ENCODE assay signal across 30 cellular contexts in genomic region chr19:17149393-17150135, GRCh38.
A peak's percentile ranks its signal among the peaks of the same experiment; 100 is the strongest.
DNase-seq lines count a peak whose midpoint lies in the region; ATAC-seq, FAIRE-seq and TF ChIP-seq lines count a peak whose summit lies in the region.
"Had no signal": no experiment of that assay in that cellular context is flagged by ENCODE, and none has a peak within 500 bp of the region (broad histone marks: within the 10 kb centered on the region; RNA-seq: fewer than 3 reads in every experiment).

No MANE protein-coding gene starts in this region.

- H3K9ac ChIP-seq in HepG2 (ENCODE audit: insufficient read depth, low read depth, low read length) = no peak overlapping the region

- TF ChIP-seq CTCF in right lobe of liver (IDR thresholded peaks at IDR 0.05) (no peak), HepG2 (CRISPR knock-in tag; IDR thresholded peaks at IDR 0.05) (no peak), mucosa of descending colon (IDR thresholded peaks at IDR 0.05) (no peak), upper lobe of right lung (IDR thresholded peaks at IDR 0.05) (no peak), gastrocnemius medialis (IDR thresholded peaks at IDR 0.05 in 4 of 5, conservative IDR thresholded peaks at IDR 0.05 in 1 of 5) (no peak)

- no peak for TF ChIP-seq RAD21 in HepG2 (CRISPR knock-in tag; IDR thresholded peaks at IDR 0.05)

- no TSS peak for BruUV-seq in HepG2 (replicated peaks; lab: Mats Ljungman, UMichigan)

- H3K36me3 ChIP-seq in right lobe of liver (peaks cover 0 to 22% (median 10%) of the 10 kb centered on the region in 4 donors), HepG2 (replicated peaks in 1 of 2; ENCODE audit: control insufficient read depth in 1 of 2, insufficient read depth in 2 of 2, low read length in 2 of 2) (peaks cover 3 to 32% of the 10 kb centered on the region in 2 experiments; a peak in 4 of 5 replicates), mucosa of descending colon (ENCODE audit: low read depth) (peaks cover 2% of the 10 kb centered on the region), upper lobe of right lung (peaks cover 66% of the 10 kb centered on the region), gastrocnemius medialis (peaks cover 0 to 18% of the 10 kb centered on the region in 2 donors)

- TF ChIP-seq EP300 in HepG2 (IDR thresholded peaks at IDR 0.05; ENCODE audit: low read depth in 2 of 2, low read length in 2 of 2) (no peak), HepG2 (CRISPR knock-in tag; IDR thresholded peaks at IDR 0.05; ENCODE audit: borderline replicate concordance) (no peak)

- peaks cover 0 to 1% (median 0%) of the 10 kb centered on the region in 4 donors for H3K4me1 ChIP-seq in right lobe of liver
- H3K4me1 ChIP-seq in HepG2 (ENCODE audit: insufficient read depth, low read length) = no peaks in the 10 kb centered on the region
- H3K4me1 ChIP-seq in right cardiac atrium (ENCODE audit: control insufficient read depth, insufficient read depth, low read length) = no peaks in the 10 kb centered on the region
- no peaks in the 10 kb centered on the region for H3K4me1 ChIP-seq in mucosa of descending colon (ENCODE audit: low read depth)
- H3K4me1 ChIP-seq in upper lobe of right lung = peaks cover 4% of the 10 kb centered on the region
- no peaks in the 10 kb centered on the region for H3K4me1 ChIP-seq in gastrocnemius medialis
- H3K4me1 ChIP-seq: body of pancreas, pancreas had no signal

- no peaks in the 10 kb centered on the region for H3K27me3 ChIP-seq in right lobe of liver
- H3K27me3 ChIP-seq in HepG2 (ENCODE audit: control insufficient read depth in 1 of 2, insufficient read depth in 2 of 2, low read length in 2 of 2) = no peaks in the 10 kb centered on the region; a peak in 1 of 5 replicates
- H3K27me3 ChIP-seq in right cardiac atrium (ENCODE audit: control insufficient read depth, insufficient read depth) = no peaks in the 10 kb centered on the region
- no peaks in the 10 kb centered on the region for H3K27me3 ChIP-seq in upper lobe of right lung
- no peaks in the 10 kb centered on the region for H3K27me3 ChIP-seq in gastrocnemius medialis
- H3K27me3 ChIP-seq: body of pancreas, pancreas had no signal

- DNase-seq in right lobe of liver (no peak), HepG2 (ENCODE audit: low spot score) (no peak), right cardiac atrium (no peak), mucosa of descending colon (peak in 1 of 3 donors; percentile 31), upper lobe of right lung (no peak), DMS114 treated with DMSO at 0.1 percent for 48 hours (lab: John Stamatoyannopoulos, UW; ENCODE audit: unreplicated experiment) (no peak), NCI-H524 (lab: John Stamatoyannopoulos, UW) (no peak), gastrocnemius medialis (no peak)
- DNase-seq: activated CD4-positive, alpha-beta T cell treated with anti-CD3 and anti-CD28 coated beads for 48 hours; activated CD8-positive, alpha-beta memory T cell treated with anti-CD3 and anti-CD28 coated beads for 24 hours; activated gamma-delta T cell treated with Interleukin-2 at 50 U/mL for 16 hours; activated T-cell treated with anti-CD3 and anti-CD28 coated beads, Interleukin-2, amount 50 U/mL, for 4 hours; body of pancreas; DMS53; effector CD4-positive, alpha-beta T cell; glutamatergic neuron; KG1; midbrain; MM.1S; natural killer cell; NCI-H1417; NCI-H446 treated with DMSO at 0.1 percent for 48 hours; pancreas; stimulated activated CD4-positive, alpha-beta T cell treated with anti-CD3 and anti-CD28 coated beads, Interleukin-2, amount 100 ng/mL, for 48 hours had no signal

- TF ChIP-seq POLR2A in right lobe of liver (IDR thresholded peaks at IDR 0.05) = no peak
- no peak for TF ChIP-seq POLR2A in HepG2 (IDR thresholded peaks at IDR 0.05; ENCODE audit: insufficient read depth in 1 of 2, low read depth in 2 of 2, low read length in 2 of 2)
- TF ChIP-seq POLR2A in gastrocnemius medialis (IDR thresholded peaks at IDR 0.05) = no peak

- no peaks in the 10 kb centered on the region for H3K79me2 ChIP-seq in HepG2 (ENCODE audit: insufficient read depth, low read length)

- no peak overlapping the region for H3K4me3 ChIP-seq in right lobe of liver
- H3K4me3 ChIP-seq in HepG2 (replicated peaks in 1 of 3; ENCODE audit: insufficient read depth in 1 of 3, low read depth in 2 of 3, low read length in 3 of 3) = no peak overlapping the region
- H3K4me3 ChIP-seq in right cardiac atrium (ENCODE audit: low read length) = no peak overlapping the region
- H3K4me3 ChIP-seq in mucosa of descending colon = no peak overlapping the region
- H3K4me3 ChIP-seq in upper lobe of right lung = no peak overlapping the region
- H3K4me3 ChIP-seq in gastrocnemius medialis = no peak overlapping the region
- H3K4me3 ChIP-seq: body of pancreas, pancreas had no signal

- in situ Hi-C loops in HepG2 (cut with HindIII; ENCODE audit: extremely low pct_ligation_motif_present, low pct_unique_long_range_greater_than_20kb) = no loop called here
- in situ Hi-C loops in gastrocnemius medialis (cut with MboI; ENCODE audit: low sequenced_read_pairs in 4 of 4) = no loop called here

- CTCF ChIA-PET in HepG2 (lab: Yijun Ruan, JAX; ENCODE audit: low intra/inter-chr PET ratio, low total read pairs) = no interaction called here

- no peak overlapping the region for H3K4me2 ChIP-seq in HepG2 (ENCODE audit: low read depth, low read length)

- H3K27ac ChIP-seq in right lobe of liver = no peak overlapping the region
- no peak overlapping the region for H3K27ac ChIP-seq in HepG2 (ENCODE audit: extremely low read length, insufficient read depth, low read length)
- no peak overlapping the region for H3K27ac ChIP-seq in right cardiac atrium (ENCODE audit: low read length)
- H3K27ac ChIP-seq in upper lobe of right lung = peak overlapping the region; percentile 36
- no peak overlapping the region for H3K27ac ChIP-seq in gastrocnemius medialis
- H3K27ac ChIP-seq: body of pancreas, epithelial cell of prostate, pancreas, VCaP had no signal

- no peaks in the 10 kb centered on the region for H3K9me3 ChIP-seq in right lobe of liver
- H3K9me3 ChIP-seq in HepG2 (ENCODE audit: low read length) = no peaks in the 10 kb centered on the region
- H3K9me3 ChIP-seq in right cardiac atrium (ENCODE audit: control insufficient read depth, low read length) = no peaks in the 10 kb centered on the region
- H3K9me3 ChIP-seq in mucosa of descending colon = no peaks in the 10 kb centered on the region
- no peaks in the 10 kb centered on the region for H3K9me3 ChIP-seq in upper lobe of right lung
- H3K9me3 ChIP-seq in gastrocnemius medialis = no peaks in the 10 kb centered on the region
- H3K9me3 ChIP-seq: body of pancreas, pancreas had no signal

- FAIRE-seq in HepG2 (lab: Jason Lieb, UNC) = no peak
- FAIRE-seq: G401.6, HTR-8/SVneo, pancreas had no signal

- no peaks in the 10 kb centered on the region for H4K20me1 ChIP-seq in HepG2 (ENCODE audit: insufficient read depth, low read length)

- POLR2A ChIA-PET in HepG2 (lab: Yijun Ruan, JAX) = no interaction called here

- no peak overlapping the region for H2AFZ ChIP-seq in HepG2 (ENCODE audit: low read length)

- intact Hi-C loops in right lobe of liver (cut with DNase I) = loop anchor here in 1 of 2 donors (10.0 kb wide), 1 partner anchor 65 kb away; no protein-coding TSS in a partner anchor
- intact Hi-C loops in HepG2 (cut with micrococcal nuclease; ENCODE audit: unreplicated experiment) = no loop called here
- intact Hi-C loops in right cardiac atrium (cut with DNase I) = loop anchor here in 1 of 4 donors (10.0 kb wide), 1 partner anchor 75 kb away; the partner anchor contains the start of genes HAUS8 and MYO9B
- intact Hi-C loops in mucosa of descending colon (cut with DNase I, micrococcal nuclease) = loop anchor here in 1 of 2 donors (10.0 kb wide), 1 partner anchor 45 kb away; no protein-coding TSS in a partner anchor
- intact Hi-C loops in upper lobe of right lung (cut with DNase I) = no loop called here
- intact Hi-C loops in gastrocnemius medialis (cut with DNase I; ENCODE audit: low total_unique reads) = no loop called here

- 83% methylated on average over 4 of the region's 13 CpGs for WGBS in right lobe of liver (ENCODE audit: insufficient coverage, low coverage, low lambda C conversion rate, missing lambda C conversion rate)
- 97% methylated on average over 7 of the region's 13 CpGs for WGBS in HepG2 (ENCODE audit: low lambda C conversion rate)
- 60% methylated on average over 13 of the region's 13 CpGs for WGBS in right cardiac atrium

- ATAC-seq in right lobe of liver (peak in 3 of 4 donors; percentile 24 to 49 (median 33)), HepG2 (no peak), right cardiac atrium (peak; percentile 15 to 45), mucosa of descending colon (peak; percentile 53), upper lobe of right lung (peak; percentile 87), gastrocnemius medialis (no peak)
- ATAC-seq: activated T-cell treated with anti-CD3 and anti-CD28 coated beads, Interleukin-2, amount 50 U/mL, for 4 hours; body of pancreas; HCT116; natural killer cell; SK-N-SH treated with all-trans-retinoic acid at 6 μM for 48 hours had no signal

TF ChIP-seq in HepG2, 621 proteins besides CTCF, POLR2A, EP300 and RAD21:
- no peak for TF ChIP-seq YY1 (IDR thresholded peaks at IDR 0.05; ENCODE audit: insufficient read depth, insufficient replicate concordance, low read depth, low read length)
- no peak for TF ChIP-seq USF2 (IDR thresholded peaks at IDR 0.05; ENCODE audit: low read depth, low read length)
- TF ChIP-seq USF2 (CRISPR knock-in tag; IDR thresholded peaks at IDR 0.05; ENCODE audit: borderline replicate concordance) = no peak
- TF ChIP-seq NCOA1 (CRISPR knock-in tag; IDR thresholded peaks at IDR 0.05) = no peak

Comparison
In these comparisons a context has a peak if more than half of its experiments do, and no peak if none do; other contexts are left out.
1. ATAC-seq: peak in right lobe of liver (3 of 4), right cardiac atrium (2 of 2), mucosa of descending colon (single experiment) and upper lobe of right lung (single experiment); none in HepG2 (single experiment) and gastrocnemius medialis (0 of 2).